18 cellular contexts compared by ENCODE assay signal in the genomic region with DNA sequence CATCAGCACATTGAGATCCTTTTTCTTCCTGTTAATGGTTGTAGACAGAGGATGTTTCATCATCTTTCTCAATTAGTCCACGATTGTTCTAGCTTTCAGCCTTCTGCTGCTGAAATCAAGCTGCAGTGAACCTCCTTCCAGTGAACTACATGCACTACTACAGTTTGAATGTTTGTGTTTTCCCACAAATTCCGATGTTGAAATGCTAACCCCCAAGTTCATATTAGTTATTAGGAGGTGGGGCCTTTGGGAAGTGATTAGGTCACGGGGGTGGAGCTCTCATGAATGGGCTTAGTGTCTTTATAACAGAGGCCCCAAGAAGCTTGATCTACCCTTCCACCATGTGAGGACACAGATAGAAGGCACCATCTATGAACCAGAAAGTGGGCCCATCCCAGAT. TPM values are rescaled to one million over a fixed set of nuclear protein-coding genes. Genes with fewer than 3 reads are reported as not detected.
A peak's percentile ranks its signal among the peaks of the same experiment; 100 is the strongest.
DNase-seq lines count a peak whose midpoint lies in the region; ATAC-seq and TF ChIP-seq lines count a peak whose summit lies in the region.
"Had no signal": no experiment of that assay in that cellular context is flagged by ENCODE, and none has a peak within 500 bp of the region (broad histone marks: within the 10 kb centered on the region; RNA-seq: fewer than 3 reads in every experiment).

No MANE protein-coding gene starts in this region.

- H3K9me3 ChIP-seq in mammary epithelial cell (replicated peaks; ENCODE audit: insufficient read depth, low read length): no peaks in the 10 kb centered on the region
- H3K9me3 ChIP-seq: BLaER1 had no signal

- no TSS peak for BruUV-seq in MCF 10A (replicated peaks; lab: Mats Ljungman, UMichigan)
- no TSS peak for BruUV-seq in mammary epithelial cell (replicated peaks; lab: Mats Ljungman, UMichigan)

- CTCF ChIA-PET in MCF 10A (lab: Yijun Ruan, JAX): interaction anchor here (0.5 to 1.6 kb wide), 5 partner anchors 8 to 608 kb away, joined by 3 to 8 read pairs (median 4); no protein-coding TSS in a partner anchor
- CTCF ChIA-PET in mammary epithelial cell (lab: Charles Lee; ENCODE audit: low non-redundant PET): no interaction called here

- ATAC-seq in GM21717 (IDR thresholded peaks at IDR 0.05; ENCODE audit: unreplicated experiment): no peak
- ATAC-seq: HCT116 had no signal

- no peaks in the 10 kb centered on the region for H3K27me3 Mint-ChIP-seq in MCF 10A (ENCODE audit: insufficient read depth, unreplicated experiment)
- peaks cover 10% of the 10 kb centered on the region for H3K27me3 Mint-ChIP-seq in activated T-helper 1 cell treated with anti-CD3 and anti-CD28 coated beads, Interleukin-12 subunit alpha, Interleukin-12 subunit beta, Interleukin-2, Interleukin-4 antibody, amounts not matched to agents 30 ng/mL and 10 ng/mL and 1 ng/mL, durations not matched to agents 14 hours and 24 hours and 36 hours (ENCODE audit: insufficient read depth)

- no peak overlapping the region for H3K9ac ChIP-seq in mammary epithelial cell (ENCODE audit: insufficient read depth, low read length)
- H3K9ac ChIP-seq: BLaER1, GM23248 had no signal

- peaks cover 5% of the 10 kb centered on the region for H3K36me3 Mint-ChIP-seq in MCF 10A (ENCODE audit: insufficient read depth, unreplicated experiment)
- no peaks in the 10 kb centered on the region for H3K36me3 Mint-ChIP-seq in activated T-helper 1 cell treated with anti-CD3 and anti-CD28 coated beads, Interleukin-12 subunit alpha, Interleukin-12 subunit beta, Interleukin-2, Interleukin-4 antibody, amounts not matched to agents 30 ng/mL and 10 ng/mL and 1 ng/mL, durations not matched to agents 14 hours and 24 hours and 36 hours (ENCODE audit: low read depth)
- H3K36me3 Mint-ChIP-seq: CD8-positive, alpha-beta memory T cell had no signal

- H3K27ac ChIP-seq in mammary epithelial cell (ENCODE audit: insufficient read depth, low read depth, low read length): no peak overlapping the region
- H3K27ac ChIP-seq: 22Rv1, BLaER1, GM23248 had no signal

- H3K4me3 ChIP-seq in mammary epithelial cell (replicated peaks in 1 of 3; ENCODE audit: insufficient read depth in 1 of 3, low read depth in 2 of 3, low read length in 3 of 3): no peak overlapping the region
- H3K4me3 ChIP-seq: BLaER1, GM23248 had no signal

- no peak overlapping the region for H2AFZ ChIP-seq in mammary epithelial cell (ENCODE audit: low read depth, low read length)
- H2AFZ ChIP-seq: GM23248 had no signal

- dilution Hi-C loops in mammary epithelial cell (cut with HindIII; ENCODE audit: low sequenced_read_pairs): no loop called here

- H4K20me1 ChIP-seq in mammary epithelial cell (ENCODE audit: insufficient read depth, low read length): no peaks in the 10 kb centered on the region
- H4K20me1 ChIP-seq: BLaER1 had no signal

- H3K4me2 ChIP-seq in mammary epithelial cell (ENCODE audit: insufficient read depth, low read depth, low read length): no peak overlapping the region
- H3K4me2 ChIP-seq: BLaER1 had no signal

- H3K4me1 ChIP-seq in mammary epithelial cell (ENCODE audit: insufficient read depth, low read length): no peaks in the 10 kb centered on the region

- H3K27ac Mint-ChIP-seq in MCF 10A (ENCODE audit: low read depth, unreplicated experiment): no peak overlapping the region
- no peak overlapping the region for H3K27ac Mint-ChIP-seq in activated T-helper 1 cell treated with anti-CD3 and anti-CD28 coated beads, Interleukin-12 subunit alpha, Interleukin-12 subunit beta, Interleukin-2, Interleukin-4 antibody, amounts not matched to agents 30 ng/mL and 10 ng/mL and 1 ng/mL, durations not matched to agents 14 hours and 24 hours and 36 hours
- H3K27ac Mint-ChIP-seq: CD8-positive, alpha-beta memory T cell had no signal

- TF ChIP-seq CTCF in MCF 10A (IDR thresholded peaks at IDR 0.05; ENCODE audit: unreplicated experiment) (no peak), mammary epithelial cell (conservative IDR thresholded peaks at IDR 0.05 in 1 of 2, IDR thresholded peaks at IDR 0.05 in 1 of 2; ENCODE audit: extremely low read depth in 1 of 2, insufficient read depth in 1 of 2, low read depth in 1 of 2, low read length in 2 of 2) (no peak)

- H3K9me3 Mint-ChIP-seq in MCF 10A (ENCODE audit: unreplicated experiment): no peaks in the 10 kb centered on the region
- no peaks in the 10 kb centered on the region for H3K9me3 Mint-ChIP-seq in activated T-helper 1 cell treated with anti-CD3 and anti-CD28 coated beads, Interleukin-12 subunit alpha, Interleukin-12 subunit beta, Interleukin-2, Interleukin-4 antibody, amounts not matched to agents 30 ng/mL and 10 ng/mL and 1 ng/mL, durations not matched to agents 14 hours and 24 hours and 36 hours

- DNase-seq in MCF 10A (ENCODE audit: unreplicated experiment) (peak; percentile 21), mammary epithelial cell (no peak), NCI-H69 (lab: John Stamatoyannopoulos, UW) (peak; percentile 31), SW480 (ENCODE audit: low spot score) (peak; percentile 55)
- DNase-seq in activated T-helper 1 cell treated with anti-CD3 and anti-CD28 coated beads, Interleukin-12 subunit alpha, Interleukin-12 subunit beta, Interleukin-2, Interleukin-4 antibody, amounts not matched to agents 30 ng/mL and 10 ng/mL and 1 ng/mL, durations not matched to agents 14 hours and 24 hours and 36 hours (ENCODE audit: low spot score): no peak
- DNase-seq in activated effector memory CD4-positive, alpha-beta T cell treated with Interleukin-2 at 50 U/mL for 16 hours: no peak
- no peak for DNase-seq in activated effector memory CD4-positive, alpha-beta T cell treated with anti-CD3 and anti-CD28 coated beads, Interleukin-2, amount 50 U/mL, for 16 hours
- DNase-seq: AML-193; Calu3; CD8-positive, alpha-beta memory T cell; DMS 273 treated with DMSO at 0.1 percent for 48 hours; DMS79 treated with DMSO at 0.1 percent for 48 hours; GF-D8; GM23248 had no signal

- H3K27me3 ChIP-seq in mammary epithelial cell (ENCODE audit: insufficient read depth, low read length): no peaks in the 10 kb centered on the region
- H3K27me3 ChIP-seq: BLaER1 had no signal

- intact Hi-C loops in MCF 10A (cut with micrococcal nuclease): no loop called here
- intact Hi-C loops in mammary epithelial cell (cut with micrococcal nuclease): no loop called here
- intact Hi-C loops in activated T-helper 1 cell treated with anti-CD3 and anti-CD28 coated beads, Interleukin-12 subunit alpha, Interleukin-12 subunit beta, Interleukin-2, Interleukin-4 antibody, amounts not matched to agents 30 ng/mL and 10 ng/mL and 1 ng/mL, durations not matched to agents 14 hours and 24 hours and 36 hours (cut with micrococcal nuclease): no loop called here

- WGBS in mammary epithelial cell (ENCODE audit: low coverage, missing lambda C conversion rate): 30% methylated on average over 3 of the region's 3 CpGs

- H3K4me3 Mint-ChIP-seq in MCF 10A (ENCODE audit: unreplicated experiment): no peak overlapping the region
- no peak overlapping the region for H3K4me3 Mint-ChIP-seq in activated T-helper 1 cell treated with anti-CD3 and anti-CD28 coated beads, Interleukin-12 subunit alpha, Interleukin-12 subunit beta, Interleukin-2, Interleukin-4 antibody, amounts not matched to agents 30 ng/mL and 10 ng/mL and 1 ng/mL, durations not matched to agents 14 hours and 24 hours and 36 hours
- H3K4me3 Mint-ChIP-seq: CD8-positive, alpha-beta memory T cell had no signal

- no peaks in the 10 kb centered on the region for H3K36me3 ChIP-seq in mammary epithelial cell (ENCODE audit: insufficient read depth, low read length)
- H3K36me3 ChIP-seq: BLaER1 had no signal

- H3K4me1 Mint-ChIP-seq in MCF 10A (ENCODE audit: insufficient read depth, unreplicated experiment): peaks cover 20% of the 10 kb centered on the region
- H3K4me1 Mint-ChIP-seq in activated T-helper 1 cell treated with anti-CD3 and anti-CD28 coated beads, Interleukin-12 subunit alpha, Interleukin-12 subunit beta, Interleukin-2, Interleukin-4 antibody, amounts not matched to agents 30 ng/mL and 10 ng/mL and 1 ng/mL, durations not matched to agents 14 hours and 24 hours and 36 hours (ENCODE audit: low read depth): no peaks in the 10 kb centered on the region
- H3K4me1 Mint-ChIP-seq: CD8-positive, alpha-beta memory T cell had no signal

- in situ Hi-C loops in mammary epithelial cell (cut with MboI; ENCODE audit: low sequenced_read_pairs in 2 of 2): no loop called here

- H3K79me2 ChIP-seq in mammary epithelial cell (ENCODE audit: insufficient read depth, low read length): no peaks in the 10 kb centered on the region

- POLR2A ChIA-PET in MCF 10A (lab: Yijun Ruan, JAX): no interaction called here

RNA-seq across cellular contexts. Expression of a gene that starts 32.9 kb away (rescaled TPM):
- total RNA-seq in MCF 10A (2022): not detected in 2 replicates
- total RNA-seq in mammary epithelial cell: not detected
- not detected for polyA plus RNA-seq in mammary epithelial cell
- not detected for polyA minus RNA-seq in mammary epithelial cell
- total RNA-seq in activated T-helper 1 cell treated with anti-CD3 and anti-CD28 coated beads, Interleukin-12 subunit alpha, Interleukin-12 subunit beta, Interleukin-2, Interleukin-4 antibody, amounts not matched to agents 30 ng/mL and 10 ng/mL and 1 ng/mL, durations not matched to agents 14 hours and 24 hours and 36 hours: not detected in 2 replicates
- total RNA-seq: Calu3; CD8-positive, alpha-beta memory T cell; GM23248 had no signal
- polyA plus RNA-seq: CD8-positive, alpha-beta memory T cell; GM23248 had no signal

Comparison
In these comparisons a context has a peak if more than half of its experiments do, and no peak if none do; other contexts are left out.
1. DNase-seq: peak in MCF 10A (single experiment), NCI-H69 (single experiment) and SW480 (single experiment); none in mammary epithelial cell (single experiment), activated T-helper 1 cell treated with anti-CD3 and anti-CD28 coated beads, Interleukin-12 subunit alpha, Interleukin-12 subunit beta, Interleukin-2, Interleukin-4 antibody, amounts not matched to agents 30 ng/mL and 10 ng/mL and 1 ng/mL, durations not matched to agents 14 hours and 24 hours and 36 hours (single experiment), activated effector memory CD4-positive, alpha-beta T cell treated with Interleukin-2 at 50 U/mL for 16 hours (single experiment) and activated effector memory CD4-positive, alpha-beta T cell treated with anti-CD3 and anti-CD28 coated beads, Interleukin-2, amount 50 U/mL, for 16 hours (single experiment).